In the genomic region with DNA sequence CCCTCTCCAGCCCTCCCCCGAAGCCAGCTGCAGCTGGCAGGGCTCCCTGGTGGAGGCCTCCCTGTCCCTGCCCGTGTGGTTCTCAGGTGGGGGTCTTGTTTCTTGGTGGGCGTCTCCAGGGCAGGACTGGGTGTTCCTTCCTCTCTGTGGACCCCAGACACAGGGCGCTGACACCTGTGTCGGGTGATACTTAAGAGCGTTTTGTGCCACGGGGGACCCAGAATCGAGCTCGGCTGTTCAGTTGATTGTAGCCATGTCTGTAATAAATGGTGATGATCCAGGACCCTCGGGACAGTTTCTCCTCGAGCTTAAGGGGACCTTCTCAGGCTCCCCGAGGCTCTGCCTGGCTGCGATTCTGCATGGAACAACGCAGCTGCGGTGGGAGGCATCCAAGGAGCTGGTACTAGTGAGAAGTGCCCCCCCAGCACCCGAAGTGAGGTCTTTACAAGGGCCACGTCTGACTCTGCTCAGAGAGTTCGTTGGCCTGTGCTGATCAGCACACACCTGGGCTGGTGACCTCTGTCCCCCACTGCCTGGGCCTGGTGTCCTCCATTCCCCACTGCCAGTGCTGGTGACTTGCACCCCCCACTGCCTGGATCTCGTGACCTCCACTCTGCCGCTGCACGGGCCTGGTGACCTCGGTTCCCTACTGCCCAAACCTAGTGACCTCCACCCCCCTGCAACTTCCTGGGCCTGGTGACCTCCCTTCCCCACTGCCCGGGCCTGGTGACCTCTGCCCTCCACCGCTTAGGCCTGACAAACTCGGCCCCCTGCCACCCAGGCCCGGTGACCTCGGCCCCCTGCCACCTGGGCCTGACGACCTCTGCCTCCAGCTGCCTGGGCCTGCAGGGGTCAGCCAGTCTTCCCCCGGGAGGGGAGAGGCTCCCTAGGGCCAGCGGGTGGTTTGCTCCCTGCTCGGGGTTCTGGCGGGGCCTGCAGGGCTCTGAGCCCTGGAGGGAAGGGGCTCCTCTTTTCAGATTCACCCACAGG, we compare ENCODE assay signal across 20 cellular contexts. TPM values are rescaled to one million over a fixed set of nuclear protein-coding genes. Genes with fewer than 3 reads are reported as not detected.
DNase-seq lines count a peak whose midpoint lies in the region; ATAC-seq and TF ChIP-seq lines count a peak whose summit lies in the region.
"Had no signal": no experiment of that assay in that cellular context is flagged by ENCODE, and none has a peak within 500 bp of the region (broad histone marks: within the 10 kb centered on the region; RNA-seq: fewer than 3 reads in every experiment).

No MANE protein-coding gene starts in this region.

- TF ChIP-seq CTCF in RWPE2 (IDR thresholded peaks at IDR 0.05; ENCODE audit: poor library complexity, severe bottlenecking), result no peak
- TF ChIP-seq CTCF in right atrium auricular region (IDR thresholded peaks at IDR 0.05), result no peak
- TF ChIP-seq CTCF in osteoblast (IDR thresholded peaks at IDR 0.05; ENCODE audit: extremely low read depth, low read depth, low read length), result no peak
- TF ChIP-seq CTCF in PC-3 (conservative IDR thresholded peaks at IDR 0.05; ENCODE audit: low read depth, low read length), result no peak

- no peak overlapping the region for H3K27ac ChIP-seq in RWPE2 (ENCODE audit: poor library complexity, severe bottlenecking)
- H3K27ac ChIP-seq in right atrium auricular region, result peak overlapping the region; percentile 35 to 69
- no peak overlapping the region for H3K27ac ChIP-seq in osteoblast (ENCODE audit: low read depth, low read length)
- no peak overlapping the region for H3K27ac ChIP-seq in PC-3 (ENCODE audit: low read length)
- H3K27ac ChIP-seq: C4-2B, HL-60 had no signal

- BruUV-seq in PC-3 (replicated peaks; lab: Mats Ljungman, UMichigan), result no TSS peak

- POLR2A ChIA-PET in PC-3 (lab: Charles Lee; ENCODE audit: unreplicated experiment), result no interaction called here

- CTCF ChIA-PET in PC-3 (lab: Charles Lee), result no interaction called here

- no peaks in the 10 kb centered on the region for H3F3A ChIP-seq in PC-3 (ENCODE audit: low read length, unreplicated experiment)

- intact Hi-C loops in PC-3 (cut with micrococcal nuclease), result no loop called here

- no peaks in the 10 kb centered on the region for H3K9me2 ChIP-seq in PC-3 (replicated peaks; ENCODE audit: low read length)

- ATAC-seq in RWPE2 (ENCODE audit: low read depth) (no peak), PC-3 (no peak)

- no peaks in the 10 kb centered on the region for H4K20me1 ChIP-seq in osteoblast (ENCODE audit: insufficient read depth, low read length)
- no peaks in the 10 kb centered on the region for H4K20me1 ChIP-seq in PC-3 (ENCODE audit: low read length)

- H3K27me3 ChIP-seq in H7 (ENCODE audit: control insufficient read depth, insufficient read depth, low read length), result no peaks in the 10 kb centered on the region
- peaks cover 4% of the 10 kb centered on the region for H3K27me3 ChIP-seq in RWPE2 (ENCODE audit: insufficient read depth, poor library complexity, severe bottlenecking)
- H3K27me3 ChIP-seq in right atrium auricular region, result no peaks in the 10 kb centered on the region
- peaks cover 22% of the 10 kb centered on the region for H3K27me3 ChIP-seq in osteoblast (ENCODE audit: insufficient read depth, low read length)
- H3K27me3 ChIP-seq in PC-3 (ENCODE audit: low read length), result peaks cover 4% of the 10 kb centered on the region

- DNase-seq in H7, result peak; percentile 52
- peak; percentile 61 for DNase-seq in RWPE2 (ENCODE audit: low spot score)
- DNase-seq in right atrium auricular region (ENCODE audit: low spot score), result no peak
- peak; percentile 54 for DNase-seq in osteoblast (ENCODE audit: insufficient read length, low spot score, missing footprints)
- no peak for DNase-seq in nucleus accumbens (lab: John Stamatoyannopoulos, UW)
- DNase-seq in PC-3, result no peak
- no peak for DNase-seq in effector CD4-positive, alpha-beta T cell
- DNase-seq: DND-41, NCI-H1105, NCI-H1694, NCI-H2107, NCI-H510A treated with DMSO at 0.1 percent for 48 hours, NCI-H774, OCI-M1 had no signal

- no peak overlapping the region for H3K4me2 ChIP-seq in osteoblast (ENCODE audit: insufficient read depth, low read length)
- no peak overlapping the region for H3K4me2 ChIP-seq in PC-3 (ENCODE audit: low read length)

- H3K4me1 ChIP-seq in RWPE2 (ENCODE audit: insufficient read depth, poor library complexity, severe bottlenecking) (no peaks in the 10 kb centered on the region), right atrium auricular region (peaks cover 0 to 6% of the 10 kb centered on the region in 2 donors), osteoblast (ENCODE audit: insufficient read depth, low read length) (no peaks in the 10 kb centered on the region), PC-3 (ENCODE audit: insufficient read depth, low read length) (no peaks in the 10 kb centered on the region)
- H3K4me1 ChIP-seq: HAP-1 had no signal

- H3K4me3 ChIP-seq in H7 (ENCODE audit: insufficient read depth, low read depth, low read length) (no peak overlapping the region), RWPE2 (ENCODE audit: severe bottlenecking) (no peak overlapping the region), right atrium auricular region (no peak overlapping the region), osteoblast (ENCODE audit: insufficient read depth, low read length) (no peak overlapping the region), PC-3 (ENCODE audit: low read length) (no peak overlapping the region)
- H3K4me3 ChIP-seq: HAP-1 had no signal

- H3K9me3 ChIP-seq in RWPE2 (ENCODE audit: severe bottlenecking) (no peaks in the 10 kb centered on the region), right atrium auricular region (no peaks in the 10 kb centered on the region), osteoblast (ENCODE audit: low read depth, low read length) (no peaks in the 10 kb centered on the region), PC-3 (ENCODE audit: low read length) (no peaks in the 10 kb centered on the region)
- H3K9me3 ChIP-seq: HAP-1 had no signal

- H3K79me2 ChIP-seq in osteoblast (ENCODE audit: insufficient read depth, low read length) (no peaks in the 10 kb centered on the region), PC-3 (ENCODE audit: low read length) (no peaks in the 10 kb centered on the region)

- H3K36me3 ChIP-seq in H7 (replicated peaks; ENCODE audit: control insufficient read depth, insufficient read depth, low read length) (no peaks in the 10 kb centered on the region), RWPE2 (ENCODE audit: low read depth) (no peaks in the 10 kb centered on the region), right atrium auricular region (no peaks in the 10 kb centered on the region), osteoblast (ENCODE audit: insufficient read depth, low read length) (no peaks in the 10 kb centered on the region), PC-3 (ENCODE audit: low read depth, low read length) (no peaks in the 10 kb centered on the region)
- H3K36me3 ChIP-seq: HAP-1 had no signal

- no peak overlapping the region for H3K9ac ChIP-seq in PC-3 (ENCODE audit: low read length)

- no peak overlapping the region for H2AFZ ChIP-seq in osteoblast (ENCODE audit: low read length)
- H2AFZ ChIP-seq in PC-3 (ENCODE audit: low read length), result no peak overlapping the region

RNA-seq across cellular contexts. Expression of a gene that starts 36.0 kb away (rescaled TPM):
- 35.2 and 51.9 TPM in 2 replicates for total RNA-seq in H7 (2014; rRNA removed; shearing (Covaris generic))
- total RNA-seq in right atrium auricular region (100 to 1,000 TPM; 130 to 135 TPM), osteoblast (19.2 and 23.9 TPM in 2 replicates), PC-3 (2014; rRNA removed) (104 and 144 TPM in 2 replicates)

RNA-seq across cellular contexts. Expression of a gene that starts 37.5 kb away (rescaled TPM):
- 49.4 and 83.8 TPM in 2 replicates for total RNA-seq in H7 (2014; rRNA removed; shearing (Covaris generic))
- total RNA-seq in right atrium auricular region, result 10 to 100 TPM; 40.5 to 41.2 TPM
- 35.1 and 35.7 TPM in 2 replicates for total RNA-seq in osteoblast
- total RNA-seq in PC-3 (2014; rRNA removed), result 91.9 and 116 TPM in 2 replicates

RNA-seq across cellular contexts. Expression of a gene that starts 45.5 kb away (rescaled TPM):
- 15.4 and 17.9 TPM in 2 replicates for total RNA-seq in H7 (2014; rRNA removed; shearing (Covaris generic))
- total RNA-seq in right atrium auricular region (not detected), osteoblast (not detected in 2 replicates), PC-3 (2014; rRNA removed) (0.46 TPM in 1 of 2 replicates, not detected in the other)
- total RNA-seq: G401, HT1080, RPMI7951 had no signal

Comparison
In these comparisons a context has a peak if more than half of its experiments do, and no peak if none do; other contexts are left out.
1. DNase-seq: peak in H7 (single experiment), RWPE2 (single experiment) and osteoblast (single experiment); none in right atrium auricular region (single experiment), nucleus accumbens (0 of 56), PC-3 (single experiment) and effector CD4-positive, alpha-beta T cell (single experiment).
2. H3K27ac ChIP-seq: peak in right atrium auricular region (2 of 2); none in RWPE2 (single experiment), osteoblast (single experiment) and PC-3 (single experiment).
3. RNA of a gene that starts 45.5 kb away (total RNA-seq): 15.4 to 17.9 TPM in H7; not detected in right atrium auricular region, not detected in osteoblast and 0.46 TPM in PC-3; every median in the first group is over 10 times any median in the second.